ENCODE assay signal across 8 cellular contexts in the genomic region with DNA sequence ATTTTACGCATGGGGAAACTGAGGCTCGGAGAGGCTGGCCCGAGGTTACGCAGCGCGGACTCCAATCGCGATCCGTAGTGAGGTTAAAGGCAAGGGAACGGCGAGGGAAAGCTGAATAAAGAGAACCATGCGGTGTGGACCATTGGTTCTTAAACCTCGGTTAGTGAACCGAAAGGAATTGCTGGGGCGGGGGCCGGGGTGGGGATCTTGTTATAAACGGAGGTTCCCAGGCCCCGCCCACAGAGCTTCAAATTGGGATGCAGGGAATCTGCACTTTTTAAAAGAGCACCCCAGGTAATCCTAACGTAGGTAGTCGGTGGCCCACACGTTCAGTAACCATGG. TPM values are rescaled to one million over a fixed set of nuclear protein-coding genes. Genes with fewer than 3 reads are reported as not detected.
DNase-seq lines count a peak whose midpoint lies in the region; ATAC-seq and TF ChIP-seq lines count a peak whose summit lies in the region.

No MANE protein-coding gene starts in this region.

- no peaks in the 10 kb centered on the region for H3K27me3 ChIP-seq in cardiac muscle cell

- ATAC-seq in left cardiac atrium (no peak), GM18519 (IDR thresholded peaks at IDR 0.05; ENCODE audit: low FRiP score, unreplicated experiment) (no peak)

- peak overlapping the region; percentile 51 for H3K27ac ChIP-seq in cardiac muscle cell
- H3K27ac ChIP-seq in SK-N-MC, result no peak overlapping the region

- H3K9me3 ChIP-seq in cardiac muscle cell (ENCODE audit: low read depth), result no peaks in the 10 kb centered on the region
- no peaks in the 10 kb centered on the region for H3K9me3 ChIP-seq in SK-N-MC (ENCODE audit: low read depth, low read length)

- peak overlapping the region; percentile 96 for H3K4me3 ChIP-seq in cardiac muscle cell
- H3K4me3 ChIP-seq in SK-N-MC, result peak overlapping the region; percentile 88
- peak overlapping the region; percentile 67 to 79 for H3K4me3 ChIP-seq in foreskin fibroblast (ENCODE audit: low read depth in 1 of 2, low read length in 2 of 2)
- H3K4me3 ChIP-seq in skeletal muscle cell (ENCODE audit: low read depth, low read length), result peak overlapping the region; percentile 93

- H3K9ac ChIP-seq in SK-N-MC (ENCODE audit: insufficient read length), result peak overlapping the region; percentile 92

- H3K4me1 ChIP-seq in cardiac muscle cell (ENCODE audit: low read depth), result peaks cover 6% of the 10 kb centered on the region

- no peak for DNase-seq in cardiac muscle cell (ENCODE audit: low read depth in 1 of 2, low spot score in 1 of 2)
- no peak for DNase-seq in left cardiac atrium
- no peak for DNase-seq in SK-N-MC (ENCODE audit: low read depth, low spot score)
- DNase-seq in foreskin fibroblast, result no peak
- no peak for DNase-seq in skeletal muscle cell (ENCODE audit: low read depth)
- DNase-seq in activated gamma-delta T cell treated with Interleukin-2 at 50 U/mL for 16 hours, result no peak
- DNase-seq in midbrain (lab: John Stamatoyannopoulos, UW), result no peak

- intact Hi-C loops in left cardiac atrium (cut with DNase I), result loop anchor here (2.0 to 10.0 kb wide), 2 partner anchors 166 kb away; a partner anchor contains a TSS

- TF ChIP-seq CTCF in cardiac muscle cell (IDR thresholded peaks at IDR 0.05; ENCODE audit: low read depth, low read length) (no peak), foreskin fibroblast (IDR thresholded peaks at IDR 0.05; ENCODE audit: low read depth, low read length) (no peak)

- peaks cover 3% of the 10 kb centered on the region for H3K36me3 ChIP-seq in cardiac muscle cell
- H3K36me3 ChIP-seq in SK-N-MC (ENCODE audit: insufficient read depth, low read length), result peaks cover 21% of the 10 kb centered on the region

RNA-seq across cellular contexts. Expression of a gene that starts 0.5 kb away (rescaled TPM):
- 13.9 and 18.4 TPM in 2 replicates for total RNA-seq in cardiac muscle cell
- 13.2 and 17.1 TPM in 2 replicates for polyA plus RNA-seq in cardiac muscle cell
- 1 to 10 TPM; 4.3 to 6.6 TPM for total RNA-seq in left cardiac atrium

RNA-seq across cellular contexts. Expression of a gene that starts 0.6 kb away (rescaled TPM):
- total RNA-seq in cardiac muscle cell, result 11.1 and 22.9 TPM in 2 replicates
- polyA plus RNA-seq in cardiac muscle cell, result 19.6 and 38.5 TPM in 2 replicates
- total RNA-seq in left cardiac atrium, result 1 to 10 TPM; 8.5 to 9.1 TPM
